In genomic region chr10:132199268-132199853, GRCh38 we compare ENCODE assay signal across 23 cellular contexts. TPM values are rescaled to one million over a fixed set of nuclear protein-coding genes. Genes with fewer than 3 reads are reported as not detected.
"Had no signal": no experiment of that assay in that cellular context is flagged by ENCODE, and none has a peak within 500 bp of the region (broad histone marks: within the 10 kb centered on the region; RNA-seq: fewer than 3 reads in every experiment).

No MANE protein-coding gene starts in this region.

- DNase-seq: effector memory CD8-positive, alpha-beta T cell; gastrocnemius medialis; immature natural killer cell; mesenchymal stem cell; midbrain; occipital lobe; retina; stimulated activated CD4-positive, alpha-beta T cell treated with anti-CD3 and anti-CD28 coated beads, Interleukin-15, amount 100 ng/mL, for 24 hours; stimulated activated CD4-positive, alpha-beta T cell treated with anti-CD3 and anti-CD28 coated beads, Interleukin-1b, Interleukin-23, amount 100 ng/mL, for 48 hours; stimulated activated CD4-positive, alpha-beta T cell treated with anti-CD3 and anti-CD28 coated beads, Interleukin-4, amount 100 ng/mL, for 24 hours; upper lobe of right lung had no signal

- H3K4me3 ChIP-seq: esophagus muscularis mucosa, gastrocnemius medialis, left lung, lung, neural progenitor cell, psoas muscle, right lobe of liver, tibial artery, upper lobe of right lung, vagina had no signal

- H3K36me3 ChIP-seq: gastrocnemius medialis, left lung, neural progenitor cell, right lobe of liver, tibial artery, upper lobe of right lung, vagina had no signal

- H3K27ac ChIP-seq: epithelial cell of prostate, esophagus muscularis mucosa, gastrocnemius medialis, left lung, neural progenitor cell, parathyroid adenoma, psoas muscle, right lobe of liver, tibial artery, upper lobe of right lung, vagina had no signal

- ATAC-seq: effector memory CD8-positive, alpha-beta T cell; gastrocnemius medialis; left lung; natural killer cell treated with Interleukin-12 subunit alpha and Interleukin-12 subunit beta and Interleukin-15 and Interleukin-18, amount 100 ng/mL, for 72 hours; psoas muscle; right lobe of liver; stimulated activated memory B cell treated with anti-CD40 and anti-IgM and Interleukin-4, amounts not matched to agents 10 μg/mL and 1 μg/mL and 100 μg/mL, for 72 hours; upper lobe of right lung had no signal

- H3K9me3 ChIP-seq: esophagus muscularis mucosa, gastrocnemius medialis, left lung, psoas muscle, right lobe of liver, tibial artery, upper lobe of right lung, vagina had no signal

- H3K4me1 ChIP-seq: esophagus muscularis mucosa, gastrocnemius medialis, left lung, neural progenitor cell, parathyroid adenoma, psoas muscle, right lobe of liver, tibial artery, upper lobe of right lung, vagina had no signal

- H3K27me3 ChIP-seq: esophagus muscularis mucosa, gastrocnemius medialis, neural progenitor cell, right lobe of liver, upper lobe of right lung, vagina had no signal

RNA-seq across cellular contexts. Expression of gene DPYSL4, which starts 12.6 kb away (rescaled TPM):
- polyA plus RNA-seq: immature natural killer cell had no signal
